ENCODE assay signal across 7 cellular contexts in the genomic region with DNA sequence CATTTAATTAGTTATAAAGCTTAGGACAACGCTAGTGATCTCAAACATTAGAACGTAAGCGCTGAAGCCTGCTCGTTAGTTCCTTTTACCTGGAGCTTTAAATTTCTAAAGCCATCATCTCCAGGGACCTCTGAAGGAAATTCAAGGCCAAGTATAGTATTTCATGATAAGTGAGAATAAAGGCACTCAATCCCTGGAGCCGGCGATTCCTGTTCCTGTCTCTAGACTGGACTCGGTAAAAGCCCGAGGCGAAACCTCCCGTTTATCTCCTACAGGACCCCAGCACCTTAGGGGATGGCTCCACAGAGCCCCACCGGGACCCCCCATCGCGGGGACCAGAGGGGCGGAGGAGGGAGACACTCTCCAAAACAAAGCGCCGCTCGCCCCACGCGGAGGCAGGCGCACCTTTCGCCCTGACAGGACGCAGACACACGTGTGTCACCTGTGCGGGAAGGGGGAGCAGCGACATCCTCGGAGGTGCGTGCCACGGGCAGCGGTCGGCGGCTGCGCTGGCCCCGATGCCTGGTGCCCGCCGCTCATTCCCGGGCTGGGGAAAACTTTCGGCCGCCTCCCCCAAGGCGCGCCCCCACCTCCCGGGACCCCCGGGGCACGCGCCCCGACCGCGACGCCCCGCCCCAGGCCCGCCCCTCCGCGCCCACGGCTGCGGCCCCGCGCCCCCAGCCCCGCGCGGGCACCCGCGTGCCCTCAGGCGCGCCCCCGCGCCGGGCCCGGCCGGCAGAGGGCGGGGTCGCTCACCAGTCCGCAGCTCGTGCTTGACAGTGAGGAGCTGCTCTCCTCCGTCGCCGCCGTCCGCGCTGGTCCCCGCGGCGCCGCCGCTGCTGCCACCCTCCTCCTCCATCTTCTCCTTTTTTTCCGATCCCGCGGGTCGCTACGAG. TPM values are rescaled to one million over a fixed set of nuclear protein-coding genes. Genes with fewer than 3 reads are reported as not detected.
DNase-seq lines count a peak whose midpoint lies in the region; ATAC-seq lines count a peak whose summit lies in the region.

No MANE protein-coding gene starts in this region.

- peaks cover 8% of the 10 kb centered on the region for H3K9me3 Mint-ChIP-seq in central memory CD8-positive, alpha-beta T cell

- H3K4me3 Mint-ChIP-seq in central memory CD8-positive, alpha-beta T cell, result no peak overlapping the region

- ATAC-seq in GM18502 (IDR thresholded peaks at IDR 0.05; ENCODE audit: poor library complexity, unreplicated experiment) (peak; percentile 25), HG02798 (IDR thresholded peaks at IDR 0.05; ENCODE audit: poor library complexity, unreplicated experiment) (peak; percentile 29), left colon (peak; percentile 58)
- ATAC-seq in central memory CD8-positive, alpha-beta T cell (replicated peaks; ENCODE audit: extremely low read depth, poor library complexity, severe bottlenecking), result peak; percentile 3

- H3K27me3 Mint-ChIP-seq in central memory CD8-positive, alpha-beta T cell, result no peaks in the 10 kb centered on the region

- peaks cover 46% of the 10 kb centered on the region for H3K4me1 Mint-ChIP-seq in central memory CD8-positive, alpha-beta T cell

- peaks cover 9% of the 10 kb centered on the region for H3K36me3 Mint-ChIP-seq in central memory CD8-positive, alpha-beta T cell (ENCODE audit: insufficient read depth)

- peak; percentile 72 for DNase-seq in NCI-H1694 treated with DMSO at 0.1 percent for 48 hours (lab: John Stamatoyannopoulos, UW)
- DNase-seq in activated CD4-positive, CD25-positive, alpha-beta regulatory T cell treated with anti-CD3 and anti-CD28 coated beads, Interleukin-2, amount 50 U/mL, for 72 hours, result peak; percentile 68
- DNase-seq in central memory CD8-positive, alpha-beta T cell (ENCODE audit: low spot score in 2 of 2), result peak; percentile 30 to 33
- DNase-seq in left colon, result peak; percentile 64 to 77
- DNase-seq in stimulated activated CD4-positive, alpha-beta T cell treated with anti-CD3 and anti-CD28 coated beads, Interleukin-2, amount 100 ng/mL, for 24 hours, result peak; percentile 62 to 66

- no peak overlapping the region for H3K27ac Mint-ChIP-seq in central memory CD8-positive, alpha-beta T cell (ENCODE audit: low read depth)

- intact Hi-C loops in left colon (cut with DNase I, micrococcal nuclease), result loop anchor here in 1 of 2 donors (10.0 kb wide), 1 partner anchor 165 kb away; no protein-coding TSS in a partner anchor

RNA-seq across cellular contexts. Expression of gene RPS6KA5, which starts 0.6 kb away (rescaled TPM):
- 10 to 100 TPM; 22.1 to 23.3 TPM for total RNA-seq in left colon

RNA-seq across cellular contexts. Expression of gene DGLUCY, which starts 54.0 kb away (rescaled TPM):
- total RNA-seq in left colon, result 100 to 1,000 TPM in 1 of 2 donors, 10 to 100 TPM in 1; 98.7 to 107 TPM

Comparison
In these comparisons a context has a peak if more than half of its experiments do, and no peak if none do; other contexts are left out.
1. Peak in every context shown above with its lines: DNase-seq and ATAC-seq.
2. ATAC-seq: peak in every context shown above with its lines; median percentile 58 in left colon; 29 in HG02798; 25 in GM18502; 3 in central memory CD8-positive, alpha-beta T cell.